In the genomic region with DNA sequence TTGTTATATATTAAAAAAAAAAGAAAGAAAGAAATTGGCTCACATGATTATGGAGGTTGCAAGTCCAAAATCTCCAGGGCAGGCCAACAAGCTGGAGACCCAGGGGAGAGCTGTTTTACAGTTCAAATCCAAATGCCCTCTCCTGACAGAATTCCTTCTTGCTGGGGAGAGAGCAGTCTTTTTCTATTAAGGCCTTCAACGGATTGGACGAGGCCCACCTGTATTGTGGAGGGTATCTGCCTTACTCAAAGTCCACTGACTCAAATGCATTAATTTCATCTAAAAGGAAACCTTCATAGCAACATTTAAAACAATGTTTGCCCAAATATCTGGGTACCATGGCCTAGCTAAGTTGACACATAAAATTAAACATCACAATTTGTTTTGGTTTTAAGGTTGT, we compare ENCODE assay signal across 30 cellular contexts. TPM values are rescaled to one million over a fixed set of nuclear protein-coding genes. Genes with fewer than 3 reads are reported as not detected.
"Had no signal": no experiment of that assay in that cellular context is flagged by ENCODE, and none has a peak within 500 bp of the region (broad histone marks: within the 10 kb centered on the region; RNA-seq: fewer than 3 reads in every experiment).

No MANE protein-coding gene starts in this region.

- DNase-seq: stimulated activated CD4-positive, alpha-beta T cell treated with anti-CD3 and anti-CD28 coated beads, Interleukin-2, amount 100 ng/mL, for 48 hours; stimulated activated CD4-positive, alpha-beta T cell treated with anti-CD3 and anti-CD28 coated beads, Interleukin-4, amount 100 ng/mL, for 1 hour; stimulated activated CD4-positive, alpha-beta T cell treated with anti-CD3 and anti-CD28 coated beads, Interleukin-4, amount 100 ng/mL, for 24 hours; stimulated activated CD4-positive, alpha-beta T cell treated with anti-CD3 and anti-CD28 coated beads, Interleukin-4, amount 100 ng/mL, for 4 hours; stimulated activated CD8-positive, alpha-beta memory T cell treated with anti-CD3 and anti-CD28 coated beads, Interleukin-4, amount 100 ng/mL, for 48 hours; stimulated activated naive B cell treated with anti-CD40 and anti-IgM and Interleukin-4, amounts not matched to agents 10 μg/mL and 1 μg/mL and 100 μg/mL, for 72 hours; stimulated activated naive CD4-positive, alpha-beta T cell; stimulated activated naive CD4-positive, alpha-beta T cell treated with Interleukin-2 at 50 U/mL for 16 hours; stimulated activated naive CD8-positive, alpha-beta T cell treated with anti-CD3 and anti-CD28 coated beads, Interleukin-15, amount 100 ng/mL, for 72 hours; stimulated activated naive CD8-positive, alpha-beta T cell treated with anti-CD3 and anti-CD28 coated beads, Interleukin-15, Interleukin-2, amounts not matched to agents 100 U/mL and 50 U/mL, for 24 hours; stomach; substantia nigra; testis; thyroid gland; tibial artery; transverse colon; trophoblast cell; upper lobe of left lung; upper lobe of right lung; uterus had no signal

- H3K4me1 ChIP-seq: suprapubic skin, testis, thyroid gland, transverse colon, uterus, vagina had no signal

- H3K9me3 ChIP-seq: stomach, suprapubic skin, testis, thoracic aorta, thyroid gland, tibial artery, tibial nerve, transverse colon, upper lobe of left lung, upper lobe of right lung, uterus, vagina had no signal

- H3K9me3 Mint-ChIP-seq: stimulated activated effector memory CD8-positive, alpha-beta T cell treated with anti-CD3 and anti-CD28 coated beads, Interleukin-12 subunit alpha, Interleukin-12 subunit beta, amount 100 ng/mL, for 72 hours; stimulated activated memory B cell treated with anti-CD40 and anti-IgM and Interleukin-4, amounts not matched to agents 10 μg/mL and 1 μg/mL and 100 μg/mL, for 72 hours; stimulated activated naive B cell treated with anti-CD40 and anti-IgM and Interleukin-4, amounts not matched to agents 10 μg/mL and 1 μg/mL and 100 μg/mL, for 72 hours; stimulated activated naive CD8-positive, alpha-beta T cell treated with anti-CD3 and anti-CD28 coated beads, Interleukin-15, Interleukin-2, amounts not matched to agents 100 ng/mL and 50 ng/mL, for 24 hours; type B pancreatic cell had no signal

- H3K36me3 ChIP-seq: stomach, suprapubic skin, thoracic aorta, thyroid gland, tibial artery, tibial nerve, transverse colon, upper lobe of left lung, upper lobe of right lung, uterus, vagina had no signal

- H3K4me3 ChIP-seq: stomach, suprapubic skin, testis, thoracic aorta, thyroid gland, tibial artery, tibial nerve, transverse colon, upper lobe of left lung, upper lobe of right lung, uterus, vagina had no signal

- H3K4me3 Mint-ChIP-seq: stimulated activated effector memory CD8-positive, alpha-beta T cell treated with anti-CD3 and anti-CD28 coated beads, Interleukin-12 subunit alpha, Interleukin-12 subunit beta, amount 100 ng/mL, for 72 hours; stimulated activated memory B cell treated with anti-CD40 and anti-IgM and Interleukin-4, amounts not matched to agents 10 μg/mL and 1 μg/mL and 100 μg/mL, for 72 hours; stimulated activated naive B cell treated with anti-CD40 and anti-IgM and Interleukin-4, amounts not matched to agents 10 μg/mL and 1 μg/mL and 100 μg/mL, for 72 hours; stimulated activated naive CD8-positive, alpha-beta T cell treated with anti-CD3 and anti-CD28 coated beads, Interleukin-15, amount 100 ng/mL, for 72 hours; stimulated activated naive CD8-positive, alpha-beta T cell treated with anti-CD3 and anti-CD28 coated beads, Interleukin-15, Interleukin-2, amounts not matched to agents 100 ng/mL and 50 ng/mL, for 24 hours; type B pancreatic cell had no signal

- H3K36me3 Mint-ChIP-seq: stimulated activated effector memory CD8-positive, alpha-beta T cell treated with anti-CD3 and anti-CD28 coated beads, Interleukin-12 subunit alpha, Interleukin-12 subunit beta, amount 100 ng/mL, for 72 hours; stimulated activated memory B cell treated with anti-CD40 and anti-IgM and Interleukin-4, amounts not matched to agents 10 μg/mL and 1 μg/mL and 100 μg/mL, for 72 hours; stimulated activated naive B cell treated with anti-CD40 and anti-IgM and Interleukin-4, amounts not matched to agents 10 μg/mL and 1 μg/mL and 100 μg/mL, for 72 hours; type B pancreatic cell had no signal

- H3K27ac ChIP-seq: stomach, suprapubic skin, testis, thoracic aorta, thyroid gland, tibial artery, tibial nerve, transverse colon, upper lobe of left lung, upper lobe of right lung, uterus, vagina had no signal

- H3K4me1 Mint-ChIP-seq: stimulated activated effector memory CD8-positive, alpha-beta T cell treated with anti-CD3 and anti-CD28 coated beads, Interleukin-12 subunit alpha, Interleukin-12 subunit beta, amount 100 ng/mL, for 72 hours had no signal

- H3K27ac Mint-ChIP-seq: stimulated activated effector memory CD8-positive, alpha-beta T cell treated with anti-CD3 and anti-CD28 coated beads, Interleukin-12 subunit alpha, Interleukin-12 subunit beta, amount 100 ng/mL, for 72 hours; stimulated activated memory B cell treated with anti-CD40 and anti-IgM and Interleukin-4, amounts not matched to agents 10 μg/mL and 1 μg/mL and 100 μg/mL, for 72 hours; stimulated activated naive B cell treated with anti-CD40 and anti-IgM and Interleukin-4, amounts not matched to agents 10 μg/mL and 1 μg/mL and 100 μg/mL, for 72 hours; stimulated activated naive CD8-positive, alpha-beta T cell treated with anti-CD3 and anti-CD28 coated beads, Interleukin-15, amount 100 ng/mL, for 72 hours; stimulated activated naive CD8-positive, alpha-beta T cell treated with anti-CD3 and anti-CD28 coated beads, Interleukin-15, Interleukin-2, amounts not matched to agents 100 ng/mL and 50 ng/mL, for 24 hours; type B pancreatic cell had no signal

- ATAC-seq: stimulated activated effector memory CD8-positive, alpha-beta T cell treated with anti-CD3 and anti-CD28 coated beads, Interleukin-12 subunit alpha, Interleukin-12 subunit beta, amount 100 ng/mL, for 72 hours; stimulated activated memory B cell treated with anti-CD40 and anti-IgM and Interleukin-4, amounts not matched to agents 10 μg/mL and 1 μg/mL and 100 μg/mL, for 72 hours; stimulated activated naive B cell treated with anti-CD40 and anti-IgM and Interleukin-4, amounts not matched to agents 10 μg/mL and 1 μg/mL and 100 μg/mL, for 72 hours; stimulated activated naive CD8-positive, alpha-beta T cell treated with anti-CD3 and anti-CD28 coated beads, Interleukin-15, amount 100 ng/mL, for 72 hours; stimulated activated naive CD8-positive, alpha-beta T cell treated with anti-CD3 and anti-CD28 coated beads, Interleukin-15, Interleukin-2, amounts not matched to agents 100 U/mL and 50 U/mL, for 24 hours; upper lobe of right lung had no signal

- H3K27me3 ChIP-seq: stomach, testis, thyroid gland, tibial nerve, transverse colon, upper lobe of left lung, upper lobe of right lung, uterus, vagina had no signal

- FAIRE-seq: urothelium cell line had no signal

RNA-seq across cellular contexts. Expression of a gene that starts 56.9 kb away (rescaled TPM):
- total RNA-seq: thoracic aorta, thyroid gland, upper lobe of right lung, ureter, vagina had no signal
